Comparison of ENCODE assay signal across 8 cellular contexts in genomic region chr6:118893095-118893881, GRCh38. TPM values are rescaled to one million over a fixed set of nuclear protein-coding genes. Genes with fewer than 3 reads are reported as not detected.
DNase-seq lines count a peak whose midpoint lies in the region; ATAC-seq and TF ChIP-seq lines count a peak whose summit lies in the region.

No MANE protein-coding gene starts in this region.

- H3K4me3 ChIP-seq in muscle layer of colon (ENCODE audit: low read depth in 1 of 2, low read length in 2 of 2) (peak overlapping the region; percentile 56 to 88), tibial nerve (peak overlapping the region; percentile 51 to 96 (median 82))

- DNase-seq in Right ventricle myocardium superior, result no peak
- DNase-seq in cardiac septum (ENCODE audit: low spot score), result no peak
- DNase-seq in NCI-H2029 (lab: John Stamatoyannopoulos, UW), result peak; percentile 83
- DNase-seq in WTC11 (ENCODE audit: low spot score), result no peak
- DNase-seq in endothelial cell (ENCODE audit: low spot score), result peak; percentile 29
- DNase-seq in tibial nerve (ENCODE audit: low spot score in 2 of 2), result peak in 1 of 2 donors; percentile 21

- intact Hi-C loops in Right ventricle myocardium superior (cut with DNase I), result no loop called here
- intact Hi-C loops in cardiac septum (cut with DNase I), result loop anchor here (1.0 kb wide), 1 partner anchor 41 kb away; no protein-coding TSS in a partner anchor

- TF ChIP-seq CTCF in WTC11 (IDR thresholded peaks at IDR 0.05) (no peak), endothelial cell (IDR thresholded peaks at IDR 0.05; ENCODE audit: unreplicated experiment) (no peak), tibial nerve (IDR thresholded peaks at IDR 0.05) (no peak)

- H3K9me3 ChIP-seq in muscle layer of colon (ENCODE audit: low read length) (no peaks in the 10 kb centered on the region), tibial nerve (no peaks in the 10 kb centered on the region)

- TF ChIP-seq EP300 in tibial nerve (IDR thresholded peaks at IDR 0.05), result no peak

- no peaks in the 10 kb centered on the region for H3K36me3 ChIP-seq in muscle layer of colon (ENCODE audit: insufficient read depth, low read length)
- H3K36me3 ChIP-seq in tibial nerve, result no peaks in the 10 kb centered on the region

- peak overlapping the region; percentile 88 for H3K4me3 Mint-ChIP-seq in WTC11
- H3K4me3 Mint-ChIP-seq in endothelial cell (ENCODE audit: unreplicated experiment), result peak overlapping the region; percentile 93

- H3K4me1 ChIP-seq in muscle layer of colon (ENCODE audit: insufficient read depth, low read length), result peaks cover 25% of the 10 kb centered on the region
- H3K4me1 ChIP-seq in tibial nerve, result peaks cover 0 to 41% (median 24%) of the 10 kb centered on the region in 4 donors

- H3K27me3 Mint-ChIP-seq in WTC11 (ENCODE audit: low read depth) (no peaks in the 10 kb centered on the region), endothelial cell (ENCODE audit: unreplicated experiment) (peaks cover 11% of the 10 kb centered on the region)

- H3K27ac Mint-ChIP-seq in WTC11 (peak overlapping the region; percentile 96), endothelial cell (ENCODE audit: unreplicated experiment) (peak overlapping the region; percentile 99)

- 1% methylated on average over 20 of the region's 20 CpGs for WGBS in tibial nerve, 2 donors

- H3K27ac ChIP-seq in muscle layer of colon (ENCODE audit: low read depth, low read length) (peak overlapping the region; percentile 82), tibial nerve (peak overlapping the region; percentile 77 to 94 (median 88))

- TF ChIP-seq POLR2A in tibial nerve (IDR thresholded peaks at IDR 0.05), result no peak

- CTCF ChIA-PET in WTC11 (lab: Charles Lee), result interaction anchor here (0.6 to 2.7 kb wide), 4 partner anchors 11 to 217 kb away, joined by 3 to 12 read pairs (median 6); no protein-coding TSS in a partner anchor

- peak overlapping the region; percentile 52 for H3K9ac ChIP-seq in muscle layer of colon (ENCODE audit: low read length)

- H3K27me3 ChIP-seq in muscle layer of colon (ENCODE audit: control insufficient read depth in 1 of 2, insufficient read depth in 2 of 2, low read length in 2 of 2), result no peaks in the 10 kb centered on the region
- no peaks in the 10 kb centered on the region for H3K27me3 ChIP-seq in tibial nerve

- ATAC-seq in Right ventricle myocardium superior (ENCODE audit: poor library complexity) (peak; percentile 26), HG02981 (IDR thresholded peaks at IDR 0.05; ENCODE audit: unreplicated experiment) (peak; percentile 17), WTC11 (peak; percentile 15)

- POLR2A ChIA-PET in WTC11 (lab: Charles Lee), result interaction anchor here (1.0 to 3.2 kb wide), 2 partner anchors 11 kb away, joined by 4 to 20 read pairs; no protein-coding TSS in a partner anchor

- peaks cover 39% of the 10 kb centered on the region for H3K4me1 Mint-ChIP-seq in WTC11
- H3K4me1 Mint-ChIP-seq in endothelial cell (ENCODE audit: unreplicated experiment), result peaks cover 22% of the 10 kb centered on the region

- H3K9me3 Mint-ChIP-seq in WTC11 (no peaks in the 10 kb centered on the region), endothelial cell (ENCODE audit: unreplicated experiment) (no peaks in the 10 kb centered on the region)

- peaks cover 6% of the 10 kb centered on the region; the same call in 1 of the 2 replicates for H3K36me3 Mint-ChIP-seq in WTC11
- no peaks in the 10 kb centered on the region for H3K36me3 Mint-ChIP-seq in endothelial cell (ENCODE audit: low read depth, unreplicated experiment)

TF ChIP-seq in WTC11, 78 proteins besides CTCF, POLR2A, EP300 and RAD21:
- TF ChIP-seq ERG (CRISPR knock-in tag; IDR thresholded peaks at IDR 0.05), result no peak
- TF ChIP-seq ATF6 (CRISPR knock-in tag; IDR thresholded peaks at IDR 0.05), result no peak

RNA-seq across cellular contexts. Expression of gene ASF1A, which starts 0.7 kb away (rescaled TPM):
- total RNA-seq in Right ventricle myocardium superior (26.0 TPM), cardiac septum (18.8 TPM), WTC11 (2021) (30.9 to 36.7 TPM (median 32.0 TPM) in 3 replicates), endothelial cell (ENCODE audit: unreplicated experiment) (33.4 TPM), tibial nerve (10 to 100 TPM in 3 of 4 donors, 1 to 10 TPM in 1; 8.6 to 14.2 (median 13.0) TPM)

RNA-seq across cellular contexts. Expression of gene MCM9, which starts 41.7 kb away (rescaled TPM):
- total RNA-seq in Right ventricle myocardium superior (4.8 TPM), cardiac septum (6.8 TPM), WTC11 (2021) (11.2 to 14.9 TPM (median 12.3 TPM) in 3 replicates), endothelial cell (ENCODE audit: unreplicated experiment) (12.8 TPM), tibial nerve (10 to 100 TPM; 11.2 to 18.0 (median 17.4) TPM)

Comparison
In these comparisons a context has a peak if more than half of its experiments do, and no peak if none do; other contexts are left out.
1. DNase-seq: peak in NCI-H2029 (single experiment) and endothelial cell (single experiment); none in Right ventricle myocardium superior (single experiment), cardiac septum (single experiment) and WTC11 (single experiment).
2. Peak in every context shown above with its lines, with median percentiles within 50 percentile points of each other: ATAC-seq.